ENCODE assay signal across 2 cellular contexts in genomic region chr20:38728237-38728761, GRCh38.
TF ChIP-seq lines count a peak whose summit lies in the region.

No MANE protein-coding gene starts in this region.

TF ChIP-seq in SK-N-SH, 30 proteins besides CTCF, POLR2A, EP300 and RAD21 (continued from another document):
- no peak for TF ChIP-seq USF2 (IDR thresholded peaks at IDR 0.05; ENCODE audit: borderline replicate concordance, low read depth, low read length)
- TF ChIP-seq MAX (IDR thresholded peaks at IDR 0.05; ENCODE audit: low read depth): no peak
- no peak for TF ChIP-seq ZBTB33 (IDR thresholded peaks at IDR 0.05; ENCODE audit: borderline replicate concordance, low read depth)
- TF ChIP-seq GABPA (IDR thresholded peaks at IDR 0.05; ENCODE audit: low read depth): no peak
- no peak for TF ChIP-seq REST (IDR thresholded peaks at IDR 0.05; ENCODE audit: low read depth, low read length)
- no peak for TF ChIP-seq JUND (IDR thresholded peaks at IDR 0.05)

TF ChIP-seq in SK-N-SH treated with all-trans-retinoic acid at 6 μM for 48 hours, 23 proteins besides CTCF, POLR2A, EP300 and RAD21 (continued from another document):
- TF ChIP-seq PATZ1 (CRISPR knock-in tag; IDR thresholded peaks at IDR 0.05; ENCODE audit: borderline replicate concordance) (no peak), ZNF565 (CRISPR knock-in tag; conservative IDR thresholded peaks at IDR 0.05; ENCODE audit: low read depth) (no peak), CSDC2 (CRISPR knock-in tag; IDR thresholded peaks at IDR 0.05) (no peak), TCF4 (CRISPR knock-in tag; IDR thresholded peaks at IDR 0.05; ENCODE audit: borderline replicate concordance) (no peak), CREB5 (CRISPR knock-in tag; IDR thresholded peaks at IDR 0.05; ENCODE audit: low read depth) (no peak), ZNF8 (CRISPR knock-in tag; IDR thresholded peaks at IDR 0.05) (no peak), TSHZ2 (CRISPR knock-in tag; IDR thresholded peaks at IDR 0.05) (no peak), CSRNP3 (CRISPR knock-in tag; IDR thresholded peaks at IDR 0.05) (no peak), RARB (CRISPR knock-in tag; IDR thresholded peaks at IDR 0.05) (no peak)
